Comparison of ENCODE assay signal across 18 cellular contexts in the genomic region with DNA sequence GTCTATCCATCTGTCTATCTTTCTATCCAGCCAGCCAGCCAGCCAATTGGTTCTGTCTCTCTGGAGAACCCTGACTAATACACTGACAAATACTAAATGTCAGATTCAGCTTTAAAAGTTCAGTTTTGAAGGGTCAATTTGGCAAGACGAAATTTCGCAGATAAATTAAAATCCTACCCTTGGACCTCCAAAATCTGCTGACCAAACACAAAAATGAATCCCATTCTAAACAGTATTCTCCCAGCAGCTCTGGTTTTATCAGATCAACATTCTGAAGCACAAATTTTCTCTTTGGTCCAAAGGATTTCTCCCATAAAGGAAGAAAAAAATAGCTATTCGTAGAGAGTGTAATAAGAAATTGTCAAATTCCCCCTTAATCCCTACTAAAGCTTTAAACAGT.
DNase-seq lines count a peak whose midpoint lies in the region; ATAC-seq and TF ChIP-seq lines count a peak whose summit lies in the region.
"Had no signal": no experiment of that assay in that cellular context is flagged by ENCODE, and none has a peak within 500 bp of the region (broad histone marks: within the 10 kb centered on the region; RNA-seq: fewer than 3 reads in every experiment).

No MANE protein-coding gene starts in this region.

- H3K4me3 ChIP-seq in cardiac muscle cell, result no peak overlapping the region
- H3K4me3 ChIP-seq in IMR-90 (ENCODE audit: insufficient read depth, low read depth, low read length), result no peak overlapping the region

- TF ChIP-seq RAD21 in IMR-90 (IDR thresholded peaks at IDR 0.05; ENCODE audit: low read length), result no peak

- H2AK9ac ChIP-seq in IMR-90 (replicated peaks; ENCODE audit: low read depth, low read length, poor library complexity), result no peak overlapping the region

- BruUV-seq in IMR-90 (replicated peaks; lab: Mats Ljungman, UMichigan), result no TSS peak

- no peak overlapping the region for H4K8ac ChIP-seq in IMR-90 (ENCODE audit: low read depth in 2 of 2, low read length in 2 of 2)

- intact Hi-C loops in left cardiac atrium (cut with DNase I), result no loop called here
- intact Hi-C loops in IMR-90 (cut with micrococcal nuclease), result no loop called here

- peaks cover 27% of the 10 kb centered on the region for H3K4me1 Mint-ChIP-seq in glutamatergic neuron (ENCODE audit: low read depth, unreplicated experiment)
- H3K4me1 Mint-ChIP-seq in progenitor cell of endocrine pancreas (ENCODE audit: low read depth), result peaks cover 61% of the 10 kb centered on the region

- H2BK20ac ChIP-seq in IMR-90 (ENCODE audit: low read depth, low read length), result no peak overlapping the region

- dilution Hi-C loops in IMR-90 (cut with HindIII; ENCODE audit: low sequenced_read_pairs, unreplicated experiment), result no loop called here

- H4K91ac ChIP-seq in IMR-90 (ENCODE audit: insufficient read depth, low read depth, low read length), result no peak overlapping the region

- no peak for DNase-seq in cardiac muscle cell (ENCODE audit: low read depth in 1 of 2, low spot score in 1 of 2)
- no peak for DNase-seq in left cardiac atrium
- no peak for DNase-seq in IMR-90
- DNase-seq in glutamatergic neuron, result no peak
- DNase-seq in progenitor cell of endocrine pancreas (ENCODE audit: low spot score, unreplicated experiment), result no peak
- no peak for DNase-seq in ACHN
- DNase-seq in AG20443 (ENCODE audit: low spot score), result no peak
- DNase-seq: AML-193; Caco-2; CD4-positive, alpha-beta T cell; DMS79; GDM1; GOT3; H7; HFFc6 had no signal

- H3K27me3 ChIP-seq in cardiac muscle cell (no peaks in the 10 kb centered on the region), IMR-90 (ENCODE audit: control insufficient read depth, insufficient read depth, low read length) (no peaks in the 10 kb centered on the region)

- no peak overlapping the region for H4K5ac ChIP-seq in IMR-90 (ENCODE audit: low read depth, low read length)

- H2AFZ ChIP-seq in IMR-90 (replicated peaks; ENCODE audit: low read length, poor library complexity), result no peak overlapping the region

- H3K9me3 Mint-ChIP-seq in glutamatergic neuron (ENCODE audit: unreplicated experiment), result peaks cover 7% of the 10 kb centered on the region
- no peaks in the 10 kb centered on the region for H3K9me3 Mint-ChIP-seq in progenitor cell of endocrine pancreas (ENCODE audit: low read depth)
- H3K9me3 Mint-ChIP-seq: CD4-positive, alpha-beta T cell; HFFc6 had no signal

- in situ Hi-C loops in IMR-90 (cut with MboI; ENCODE audit: low sequenced_read_pairs) (loop anchor here (10.0 to 25.0 kb wide), 2 partner anchors 276 to 582 kb away; no protein-coding TSS in a partner anchor), ACHN (cut with HindIII; ENCODE audit: low pct_ligation_motif_present, low pct_unique_long_range_greater_than_20kb, low sequenced_read_pairs) (no loop called here)

- H3K27me3 Mint-ChIP-seq in glutamatergic neuron (ENCODE audit: unreplicated experiment), result peaks cover 6% of the 10 kb centered on the region
- H3K27me3 Mint-ChIP-seq in progenitor cell of endocrine pancreas, result no peaks in the 10 kb centered on the region
- H3K27me3 Mint-ChIP-seq: CD4-positive, alpha-beta T cell had no signal

- H2BK15ac ChIP-seq in IMR-90 (ENCODE audit: low read depth, low read length), result no peak overlapping the region

- H3K27ac ChIP-seq in cardiac muscle cell, result peak overlapping the region; percentile 69
- H3K27ac ChIP-seq in IMR-90 (ENCODE audit: insufficient read depth, low read length), result no peak overlapping the region
- H3K27ac ChIP-seq: 22Rv1, C4-2B had no signal

- no peak overlapping the region for H3K23ac ChIP-seq in IMR-90 (ENCODE audit: low read depth, low read length)

- no peak overlapping the region for H3K18ac ChIP-seq in IMR-90 (ENCODE audit: low read depth, low read length)

- POLR2A ChIA-PET in IMR-90 (lab: Charles Lee; ENCODE audit: unreplicated experiment), result interaction anchor here (0.6 kb wide), 1 partner anchor 55 kb away, joined by 8 read pairs; no protein-coding TSS in a partner anchor

- no CpG with 5 or more reads among the region's 3 CpGs for WGBS in IMR-90 (ENCODE audit: extremely low coverage in 2 of 2, insufficient read length in 1 of 2), 2 experiments

- CTCF ChIA-PET in IMR-90 (lab: Yijun Ruan, JAX), result interaction anchor here (0.6 to 1.2 kb wide), 3 partner anchors 38 to 219 kb away, joined by 3 read pairs; no protein-coding TSS in a partner anchor

- H3K4ac ChIP-seq in IMR-90 (ENCODE audit: low read depth, low read length), result no peak overlapping the region

- H4K20me1 ChIP-seq in IMR-90 (ENCODE audit: insufficient read depth, low read length), result peaks cover 6% of the 10 kb centered on the region; the same call in 1 of the 2 replicates

- H3K9me3 ChIP-seq in cardiac muscle cell (ENCODE audit: low read depth), result no peaks in the 10 kb centered on the region
- H3K9me3 ChIP-seq in IMR-90 (ENCODE audit: control insufficient read depth, insufficient read depth, low read length), result no peaks in the 10 kb centered on the region
- H3K9me3 ChIP-seq: Caco-2 had no signal

- H3K36me3 Mint-ChIP-seq in glutamatergic neuron (ENCODE audit: unreplicated experiment) (no peaks in the 10 kb centered on the region), progenitor cell of endocrine pancreas (ENCODE audit: insufficient read depth) (peaks cover 7% of the 10 kb centered on the region)

- H3K9me1 ChIP-seq in IMR-90 (ENCODE audit: insufficient read depth, low read length), result peaks cover 2% of the 10 kb centered on the region

- TF ChIP-seq CTCF in cardiac muscle cell (IDR thresholded peaks at IDR 0.05; ENCODE audit: low read depth, low read length) (no peak), IMR-90 (conservative IDR thresholded peaks at IDR 0.05; ENCODE audit: low read depth, low read length) (no peak), glutamatergic neuron (IDR thresholded peaks at IDR 0.05; ENCODE audit: partially characterized antibody, unreplicated experiment) (no peak), progenitor cell of endocrine pancreas (IDR thresholded peaks at IDR 0.05; ENCODE audit: unreplicated experiment) (no peak)

- H2AK5ac ChIP-seq in IMR-90 (ENCODE audit: low read depth, low read length), result no peak overlapping the region

- TF ChIP-seq POLR2A in IMR-90 (IDR thresholded peaks at IDR 0.05; ENCODE audit: low read depth, low read length), result no peak

- H2BK5ac ChIP-seq in IMR-90 (ENCODE audit: low read depth, low read length, poor library complexity, severe bottlenecking), result no peak overlapping the region

- H3K27ac Mint-ChIP-seq in glutamatergic neuron (ENCODE audit: unreplicated experiment) (peak overlapping the region; percentile 17), progenitor cell of endocrine pancreas (peak overlapping the region; percentile 56)
- H3K27ac Mint-ChIP-seq: CD4-positive, alpha-beta T cell; HFFc6 had no signal

- H3K9ac ChIP-seq in IMR-90 (ENCODE audit: low read depth, low read length), result no peak overlapping the region

- no peak overlapping the region for H3K14ac ChIP-seq in IMR-90 (replicated peaks; ENCODE audit: low read depth, low read length)

- H3K79me1 ChIP-seq in IMR-90 (ENCODE audit: low read depth in 1 of 2, low read length in 2 of 2), result peaks cover 29 to 66% of the 10 kb centered on the region in 2 experiments

- H3K4me1 ChIP-seq in cardiac muscle cell (ENCODE audit: low read depth) (peaks cover 48% of the 10 kb centered on the region), IMR-90 (ENCODE audit: control insufficient read depth, insufficient read depth, low read length) (peaks cover 8% of the 10 kb centered on the region)

- no peak overlapping the region for H3K4me3 Mint-ChIP-seq in glutamatergic neuron (ENCODE audit: unreplicated experiment)
- no peak overlapping the region for H3K4me3 Mint-ChIP-seq in progenitor cell of endocrine pancreas (ENCODE audit: low read depth)
- H3K4me3 Mint-ChIP-seq: CD4-positive, alpha-beta T cell; HFFc6 had no signal

- ATAC-seq in left cardiac atrium (no peak), IMR-90 (ENCODE audit: low read depth) (no peak)
- ATAC-seq: HCT116 had no signal

- H3K4me2 ChIP-seq in IMR-90 (ENCODE audit: low read depth, low read length), result no peak overlapping the region

- H3K56ac ChIP-seq in IMR-90 (ENCODE audit: extremely low read depth, insufficient read depth, low read length), result no peak overlapping the region

- H2BK120ac ChIP-seq in IMR-90 (ENCODE audit: low read depth, low read length), result no peak overlapping the region

- H3K36me3 ChIP-seq in cardiac muscle cell, result no peaks in the 10 kb centered on the region
- H3K36me3 ChIP-seq in IMR-90 (ENCODE audit: control insufficient read depth, insufficient read depth, low read length), result no peaks in the 10 kb centered on the region

TF ChIP-seq in IMR-90, 13 proteins besides CTCF, POLR2A, EP300 and RAD21:
- TF ChIP-seq MXI1 (IDR thresholded peaks at IDR 0.05; ENCODE audit: borderline replicate concordance, low read depth, low read length), result no peak
- TF ChIP-seq MAFK (IDR thresholded peaks at IDR 0.05; ENCODE audit: low read depth, low read length), result peak; percentile 88
